In the genomic region with DNA sequence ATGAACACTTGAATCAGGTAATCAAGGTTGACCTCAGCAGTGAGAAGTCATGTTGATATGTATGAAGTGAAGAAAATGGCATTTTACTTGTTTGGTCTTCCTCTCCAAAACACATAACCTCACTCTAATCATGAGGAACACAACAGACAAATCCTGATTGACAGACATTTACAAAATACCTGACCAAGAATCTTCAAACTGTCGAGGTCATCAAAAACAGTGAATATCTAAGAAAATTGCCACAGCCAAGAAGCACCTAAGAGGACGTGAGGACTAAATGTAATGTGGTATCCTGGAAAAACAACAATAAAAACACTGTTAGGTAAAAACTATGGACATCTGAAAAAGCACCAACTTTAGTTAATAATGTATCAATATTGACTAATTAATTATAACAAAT, we compare ENCODE assay signal across 25 cellular contexts.
"Had no signal": no experiment of that assay in that cellular context is flagged by ENCODE, and none has a peak within 500 bp of the region (broad histone marks: within the 10 kb centered on the region; RNA-seq: fewer than 3 reads in every experiment).

No MANE protein-coding gene starts in this region.

- DNase-seq: colonic mucosa; cortex of kidney; effector CD8-positive, alpha-beta T cell; effector memory CD8-positive, alpha-beta T cell; endodermal cell; erythroblast; esophagus squamous epithelium; foreskin fibroblast; foreskin melanocyte; gastrocnemius medialis; glutamatergic neuron; head of caudate nucleus; heart right ventricle; hippocampal formation; left cardiac atrium; left lung; left ventricle myocardium superior; lower lobe of right lung; mesenchymal stem cell; mucosa of descending colon had no signal

- FAIRE-seq: endometrium, islet of Langerhans, keratinocyte had no signal

- H3K27me3 ChIP-seq: colonic mucosa, esophagus squamous epithelium, gastrocnemius medialis, heart right ventricle, left lung had no signal

- H3K27ac ChIP-seq: colonic mucosa, epithelial cell of prostate, esophagus squamous epithelium, gastrocnemius medialis, heart right ventricle, left lung, lower lobe of right lung had no signal

- ATAC-seq: effector memory CD8-positive, alpha-beta T cell; esophagus mucosa; gastrocnemius medialis; heart right ventricle; left cardiac atrium; left lung; left ventricle myocardium superior; lower lobe of right lung; mucosa of descending colon had no signal

- H3K4me1 ChIP-seq: colonic mucosa, esophagus squamous epithelium, gastrocnemius medialis, heart right ventricle, left lung, lower lobe of right lung had no signal

- H3K36me3 ChIP-seq: colonic mucosa, esophagus squamous epithelium, gastrocnemius medialis, heart right ventricle, left lung, lower lobe of right lung had no signal

- H3K4me3 ChIP-seq: colonic mucosa, esophagus squamous epithelium, gastrocnemius medialis, heart right ventricle, left lung, lower lobe of right lung, mucosa of descending colon had no signal

- H3K9me3 ChIP-seq: colonic mucosa, esophagus squamous epithelium, gastrocnemius medialis, heart right ventricle, left lung, lower lobe of right lung, mucosa of descending colon had no signal
